ENCODE assay signal across 22 cellular contexts in the genomic region with DNA sequence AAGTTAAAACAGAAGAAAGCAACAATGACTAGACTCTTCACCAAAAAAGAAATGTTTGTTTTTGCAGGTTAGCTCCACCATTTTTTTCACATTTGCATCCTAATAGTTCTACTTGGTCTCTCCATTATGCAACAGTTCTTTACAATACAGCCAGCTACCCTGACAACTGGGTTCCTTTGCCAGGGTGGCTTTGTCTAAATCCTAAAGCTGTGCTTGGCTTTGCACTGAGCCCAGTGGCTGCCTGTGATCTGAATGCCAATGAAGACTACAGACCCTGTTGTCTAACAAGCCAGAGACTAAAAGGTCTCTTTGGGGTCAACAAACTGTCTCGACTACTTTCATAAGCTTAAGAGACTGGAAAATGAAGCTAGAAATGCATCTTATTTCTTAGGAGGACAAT.
DNase-seq lines count a peak whose midpoint lies in the region; ATAC-seq lines count a peak whose summit lies in the region.
"Had no signal": no experiment of that assay in that cellular context is flagged by ENCODE, and none has a peak within 500 bp of the region (broad histone marks: within the 10 kb centered on the region; RNA-seq: fewer than 3 reads in every experiment).

No MANE protein-coding gene starts in this region.

- H3K36me3 ChIP-seq in HUES6 (ENCODE audit: control insufficient read depth, insufficient read depth, low read length), result no peaks in the 10 kb centered on the region
- no peaks in the 10 kb centered on the region for H3K36me3 ChIP-seq in iPS-20b (ENCODE audit: insufficient read depth, low read depth, low read length)
- H3K36me3 ChIP-seq: ascending aorta, gastroesophageal sphincter, lower lobe of right lung, vagina had no signal

- peak overlapping the region; percentile 39; the same call in 1 of the 2 replicates for H3K27ac ChIP-seq in HUES6 (ENCODE audit: low read depth, low read length)
- H3K27ac ChIP-seq in caudate nucleus (ENCODE audit: low read depth, low read length), result peak overlapping the region; percentile 49
- H3K27ac ChIP-seq in iPS-20b (ENCODE audit: low read length), result no peak overlapping the region
- H3K27ac ChIP-seq: ascending aorta, C4-2B, gastroesophageal sphincter, GM23248, lower lobe of right lung, psoas muscle, testis, vagina had no signal

- ATAC-seq in GM18502 (IDR thresholded peaks at IDR 0.05; ENCODE audit: poor library complexity, unreplicated experiment), result no peak
- ATAC-seq: gastroesophageal sphincter, lower lobe of right lung, psoas muscle had no signal

- H3K9ac ChIP-seq in HUES6 (ENCODE audit: low read length) (no peak overlapping the region), iPS-20b (ENCODE audit: low read depth, low read length) (no peak overlapping the region)
- H3K9ac ChIP-seq: GM23248 had no signal

- DNase-seq in caudate nucleus (lab: John Stamatoyannopoulos, UW), result peak in 38 of 61 donors; percentile 3 to 89 (median 47)
- peak; percentile 87 for DNase-seq in pons (ENCODE audit: low spot score)
- no peak for DNase-seq in Kasumi-1 (lab: John Stamatoyannopoulos, UW)
- DNase-seq in cerebellar nuclear complex (lab: John Stamatoyannopoulos, UW), result no peak
- no peak for DNase-seq in NCI-H187 treated with DMSO at 0.1 percent for 48 hours (lab: John Stamatoyannopoulos, UW)
- DNase-seq: activated CD4-positive, alpha-beta T cell treated with anti-CD3 and anti-CD28 coated beads, Interleukin-2, amount 50 U/mL, for 48 hours; Calu3; GM23248; lower lobe of right lung; NCI-H2081 treated with DMSO at 0.1 percent for 48 hours; NCI-H345; psoas muscle; stimulated activated CD4-positive, alpha-beta T cell treated with anti-CD3 and anti-CD28 coated beads, Interleukin-4, amount 100 ng/mL, for 4 hours; stimulated activated naive CD4-positive, alpha-beta T cell; testis had no signal

- H3K4me1 ChIP-seq in HUES6 (ENCODE audit: control insufficient read depth, insufficient read depth, low read length) (peaks cover 44% of the 10 kb centered on the region), iPS-20b (ENCODE audit: insufficient read depth, low read length) (peaks cover 46% of the 10 kb centered on the region; the same call in 1 of the 2 replicates)

- H3K4me3 ChIP-seq in HUES6 (ENCODE audit: low read depth, low read length) (no peak overlapping the region), iPS-20b (ENCODE audit: low read length) (peak overlapping the region; percentile 17; the same call in 1 of the 2 replicates)
- H3K4me3 ChIP-seq: ascending aorta, gastroesophageal sphincter, GM23248, lower lobe of right lung, psoas muscle, testis, vagina had no signal

- H3K9me3 ChIP-seq in HUES6 (ENCODE audit: control insufficient read depth, insufficient read depth, low read depth, low read length) (peaks cover 3% of the 10 kb centered on the region; the same call in 1 of the 2 replicates), iPS-20b (ENCODE audit: insufficient read depth, low read depth, low read length) (no peaks in the 10 kb centered on the region)
- H3K9me3 ChIP-seq: ascending aorta, gastroesophageal sphincter, lower lobe of right lung, psoas muscle, testis, vagina had no signal

- H3K27me3 ChIP-seq in HUES6 (ENCODE audit: control insufficient read depth, insufficient read depth, low read length) (no peaks in the 10 kb centered on the region), iPS-20b (ENCODE audit: insufficient read depth, low read length) (no peaks in the 10 kb centered on the region)
- H3K27me3 ChIP-seq: ascending aorta, gastroesophageal sphincter, testis, vagina had no signal

Comparison
In these comparisons a context has a peak if more than half of its experiments do, and no peak if none do; other contexts are left out.
1. DNase-seq: peak in caudate nucleus (38 of 61) and pons (single experiment); none in Kasumi-1 (0 of 2), cerebellar nuclear complex (0 of 2) and NCI-H187 treated with DMSO at 0.1 percent for 48 hours (single experiment).